8 cellular contexts compared by ENCODE assay signal in genomic region chr4:14178421-14178820, GRCh38.
DNase-seq lines count a peak whose midpoint lies in the region; ATAC-seq and TF ChIP-seq lines count a peak whose summit lies in the region.

No MANE protein-coding gene starts in this region.

- CTCF ChIA-PET in activated B cell treated with CpG ODN at 0.5 μM for 24 hours (lab: Charles Lee) (interaction anchor here (0.7 to 1.1 kb wide), 2 partner anchors 13 to 36 kb away, joined by 3 to 4 read pairs; no protein-coding TSS in a partner anchor), GM10248 (lab: Yijun Ruan, JAX) (interaction anchor here (0.8 to 1.1 kb wide), 2 partner anchors 11 to 16 kb away, joined by 3 read pairs; no protein-coding TSS in a partner anchor)

- TF ChIP-seq CTCF in activated B cell treated with CpG ODN at 0.5 μM for 24 hours (IDR thresholded peaks at IDR 0.05) (no peak), natural killer cell (IDR thresholded peaks at IDR 0.05) (no peak), GM10248 (IDR thresholded peaks at IDR 0.05; ENCODE audit: control extremely low read depth, extremely low read depth, low read depth, missing control alignments) (no peak)

- H3K9me3 Mint-ChIP-seq in activated B cell treated with CpG ODN at 0.5 μM for 24 hours (no peaks in the 10 kb centered on the region), natural killer cell (peaks cover 0 to 5% of the 10 kb centered on the region in 2 donors)

- ATAC-seq in GM19043 (IDR thresholded peaks at IDR 0.05; ENCODE audit: low read depth, unreplicated experiment) (peak; percentile 70), HG03135 (IDR thresholded peaks at IDR 0.05; ENCODE audit: unreplicated experiment) (peak; percentile 70), activated B cell treated with CpG ODN at 0.5 μM for 24 hours (ENCODE audit: low read depth) (peak; percentile 62), natural killer cell (peak in 2 of 3 donors; percentile 34 to 43)

- DNase-seq in AG20443 (ENCODE audit: low spot score), result peak; percentile 37
- DNase-seq in activated B cell treated with CpG ODN at 0.5 μM for 24 hours, result no peak
- DNase-seq in natural killer cell, result no peak
- DNase-seq in T-helper 9 cell, result no peak
- no peak for DNase-seq in kidney glomerular epithelial cell (lab: John Stamatoyannopoulos, UW)
- no peak for DNase-seq in GM10248 (ENCODE audit: extremely low spot score)

- H3K27ac Mint-ChIP-seq in activated B cell treated with CpG ODN at 0.5 μM for 24 hours, result peak overlapping the region; percentile 89
- peak overlapping the region; percentile 75 to 82 for H3K27ac Mint-ChIP-seq in natural killer cell

- peaks cover 85% of the 10 kb centered on the region for H3K4me1 Mint-ChIP-seq in activated B cell treated with CpG ODN at 0.5 μM for 24 hours
- peaks cover 28 to 42% of the 10 kb centered on the region in 2 donors for H3K4me1 Mint-ChIP-seq in natural killer cell

- no peaks in the 10 kb centered on the region for H3K36me3 Mint-ChIP-seq in activated B cell treated with CpG ODN at 0.5 μM for 24 hours (ENCODE audit: low read depth)
- H3K36me3 Mint-ChIP-seq in natural killer cell, result no peaks in the 10 kb centered on the region

- POLR2A ChIA-PET in activated B cell treated with CpG ODN at 0.5 μM for 24 hours (lab: Charles Lee), result interaction anchor here (0.8 to 3.2 kb wide), 5 partner anchors 13 to 824 kb away, joined by 3 to 27 read pairs (median 3); partner anchors contain the start of gene CPEB2
- POLR2A ChIA-PET in GM10248 (lab: Yijun Ruan, JAX), result no interaction called here

- H3K4me3 Mint-ChIP-seq in activated B cell treated with CpG ODN at 0.5 μM for 24 hours, result peak overlapping the region; percentile 67
- H3K4me3 Mint-ChIP-seq in natural killer cell, result peak overlapping the region; percentile 48

- no peaks in the 10 kb centered on the region for H3K27me3 Mint-ChIP-seq in activated B cell treated with CpG ODN at 0.5 μM for 24 hours
- no peaks in the 10 kb centered on the region for H3K27me3 Mint-ChIP-seq in natural killer cell (ENCODE audit: low read depth in 2 of 2)

- intact Hi-C loops in activated B cell treated with CpG ODN at 0.5 μM for 24 hours (cut with micrococcal nuclease) (loop anchor here (1.0 kb wide), 4 partner anchors 13 to 824 kb away; partner anchors contain the start of genes BOD1L1 and CPEB2), natural killer cell (cut with micrococcal nuclease) (no loop called here)
